11 cellular contexts compared by ENCODE assay signal in genomic region chr1:40664167-40664537, GRCh38. TPM values are rescaled to one million over a fixed set of nuclear protein-coding genes. Genes with fewer than 3 reads are reported as not detected.
DNase-seq lines count a peak whose midpoint lies in the region; ATAC-seq and TF ChIP-seq lines count a peak whose summit lies in the region.
"Had no signal": no experiment of that assay in that cellular context is flagged by ENCODE, and none has a peak within 500 bp of the region (broad histone marks: within the 10 kb centered on the region; RNA-seq: fewer than 3 reads in every experiment).

No MANE protein-coding gene starts in this region.

- no peak for DNase-seq in CD8-positive, alpha-beta memory T cell
- DNase-seq in T-cell (no peak), myocyte (ENCODE audit: low read depth) (peak; percentile 78), RKO (ENCODE audit: low spot score) (no peak), A172 (ENCODE audit: low spot score) (no peak), MCF 10A (ENCODE audit: unreplicated experiment) (no peak)
- no peak for DNase-seq in stimulated activated naive B cell treated with anti-CD40 and anti-IgM and Interleukin-4, amounts not matched to agents 10 μg/mL and 1 μg/mL and 100 μg/mL, for 72 hours
- DNase-seq: esophagus squamous epithelium; NCI-H2029; stimulated activated CD4-positive, alpha-beta T cell treated with anti-CD3 and anti-CD28 coated beads, Interleukin-12 subunit alpha, Interleukin-12 subunit beta, amount 100 ng/mL, for 4 hours had no signal

- peaks cover 19 to 42% (median 31%) of the 10 kb centered on the region in 3 donors for H3K4me1 Mint-ChIP-seq in CD8-positive, alpha-beta memory T cell
- peaks cover 23 to 29% (median 28%) of the 10 kb centered on the region in 3 donors for H3K4me1 Mint-ChIP-seq in T-cell
- peaks cover 27 to 41% of the 10 kb centered on the region in 2 donors for H3K4me1 Mint-ChIP-seq in stimulated activated naive B cell treated with anti-CD40 and anti-IgM and Interleukin-4, amounts not matched to agents 10 μg/mL and 1 μg/mL and 100 μg/mL, for 72 hours
- peaks cover 18% of the 10 kb centered on the region for H3K4me1 Mint-ChIP-seq in MCF 10A (ENCODE audit: insufficient read depth, unreplicated experiment)

- H3K27ac ChIP-seq in CD8-positive, alpha-beta memory T cell (ENCODE audit: low read depth, low read length): no peak overlapping the region
- no peak overlapping the region for H3K27ac ChIP-seq in HUES48 (ENCODE audit: low read depth, low read length)

- H3K4me1 ChIP-seq in CD8-positive, alpha-beta memory T cell (ENCODE audit: insufficient read depth, low read length): peaks cover 17% of the 10 kb centered on the region
- H3K4me1 ChIP-seq in HUES48 (ENCODE audit: control insufficient read depth, insufficient read depth, low read length): peaks cover 20% of the 10 kb centered on the region

- H3K36me3 Mint-ChIP-seq in CD8-positive, alpha-beta memory T cell: no peaks in the 10 kb centered on the region
- H3K36me3 Mint-ChIP-seq in T-cell: no peaks in the 10 kb centered on the region
- no peaks in the 10 kb centered on the region for H3K36me3 Mint-ChIP-seq in stimulated activated naive B cell treated with anti-CD40 and anti-IgM and Interleukin-4, amounts not matched to agents 10 μg/mL and 1 μg/mL and 100 μg/mL, for 72 hours
- no peaks in the 10 kb centered on the region for H3K36me3 Mint-ChIP-seq in MCF 10A (ENCODE audit: insufficient read depth, unreplicated experiment)

- H3K4me3 Mint-ChIP-seq in CD8-positive, alpha-beta memory T cell: peak overlapping the region; percentile 67 to 93 (median 79)
- peak overlapping the region; percentile 66 to 76 (median 71) for H3K4me3 Mint-ChIP-seq in T-cell
- no peak overlapping the region for H3K4me3 Mint-ChIP-seq in stimulated activated naive B cell treated with anti-CD40 and anti-IgM and Interleukin-4, amounts not matched to agents 10 μg/mL and 1 μg/mL and 100 μg/mL, for 72 hours
- H3K4me3 Mint-ChIP-seq in MCF 10A (ENCODE audit: unreplicated experiment): no peak overlapping the region

- no peak for ATAC-seq in T-cell (replicated peaks in 1 of 4)
- no peak for ATAC-seq in stimulated activated naive B cell treated with anti-CD40 and anti-IgM and Interleukin-4, amounts not matched to agents 10 μg/mL and 1 μg/mL and 100 μg/mL, for 72 hours (replicated peaks)

- no peaks in the 10 kb centered on the region for H3K9me3 ChIP-seq in CD8-positive, alpha-beta memory T cell (ENCODE audit: low read length)
- H3K9me3 ChIP-seq in HUES48 (ENCODE audit: control insufficient read depth, insufficient read depth, low read length): no peaks in the 10 kb centered on the region
- H3K9me3 ChIP-seq: esophagus squamous epithelium had no signal

- no peaks in the 10 kb centered on the region for H3K36me3 ChIP-seq in CD8-positive, alpha-beta memory T cell (ENCODE audit: insufficient read depth, low read length)
- no peaks in the 10 kb centered on the region for H3K36me3 ChIP-seq in HUES48 (ENCODE audit: control insufficient read depth, insufficient read depth, low read length)
- H3K36me3 ChIP-seq: esophagus squamous epithelium had no signal

- peaks cover 0 to 1% of the 10 kb centered on the region in 2 donors for H3K27me3 Mint-ChIP-seq in CD8-positive, alpha-beta memory T cell
- H3K27me3 Mint-ChIP-seq in T-cell: no peaks in the 10 kb centered on the region
- H3K27me3 Mint-ChIP-seq in stimulated activated naive B cell treated with anti-CD40 and anti-IgM and Interleukin-4, amounts not matched to agents 10 μg/mL and 1 μg/mL and 100 μg/mL, for 72 hours: no peaks in the 10 kb centered on the region
- H3K27me3 Mint-ChIP-seq in MCF 10A (ENCODE audit: insufficient read depth, unreplicated experiment): no peaks in the 10 kb centered on the region

- no peaks in the 10 kb centered on the region for H3K27me3 ChIP-seq in CD8-positive, alpha-beta memory T cell (ENCODE audit: insufficient read depth, low read length, poor library complexity, severe bottlenecking)
- no peaks in the 10 kb centered on the region for H3K27me3 ChIP-seq in HUES48 (ENCODE audit: control insufficient read depth, insufficient read depth, low read length)
- H3K27me3 ChIP-seq: esophagus squamous epithelium had no signal

- no peaks in the 10 kb centered on the region for H3K9me3 Mint-ChIP-seq in CD8-positive, alpha-beta memory T cell
- H3K9me3 Mint-ChIP-seq in T-cell (no peaks in the 10 kb centered on the region), MCF 10A (ENCODE audit: unreplicated experiment) (no peaks in the 10 kb centered on the region)
- H3K9me3 Mint-ChIP-seq in stimulated activated naive B cell treated with anti-CD40 and anti-IgM and Interleukin-4, amounts not matched to agents 10 μg/mL and 1 μg/mL and 100 μg/mL, for 72 hours: no peaks in the 10 kb centered on the region

- no peak overlapping the region for H3K4me3 ChIP-seq in CD8-positive, alpha-beta memory T cell (ENCODE audit: low read length)
- peak overlapping the region; percentile 95; the same call in 1 of the 2 replicates for H3K4me3 ChIP-seq in HUES48 (ENCODE audit: low read depth, low read length)

- peak overlapping the region in 4 of 8 donors; percentile 23 to 89 (median 64) for H3K27ac Mint-ChIP-seq in CD8-positive, alpha-beta memory T cell
- peak overlapping the region in 1 of 2 donors; percentile 6 for H3K27ac Mint-ChIP-seq in T-cell
- H3K27ac Mint-ChIP-seq in stimulated activated naive B cell treated with anti-CD40 and anti-IgM and Interleukin-4, amounts not matched to agents 10 μg/mL and 1 μg/mL and 100 μg/mL, for 72 hours: no peak overlapping the region
- no peak overlapping the region for H3K27ac Mint-ChIP-seq in MCF 10A (ENCODE audit: low read depth, unreplicated experiment)

- intact Hi-C loops in MCF 10A (cut with micrococcal nuclease): loop anchor here (10.0 kb wide), 1 partner anchor 519 kb away; no protein-coding TSS in a partner anchor

- POLR2A ChIA-PET in CD8-positive, alpha-beta memory T cell (lab: Charles Lee): no interaction called here
- POLR2A ChIA-PET in T-cell (lab: Charles Lee) (no interaction called here), MCF 10A (lab: Yijun Ruan, JAX) (interaction anchor here (0.6 to 2.6 kb wide), 2 partner anchors 27 to 56 kb away, joined by 3 to 12 read pairs; partner anchors contain the start of gene NFYC)

- CTCF ChIA-PET in CD8-positive, alpha-beta memory T cell (lab: Charles Lee): no interaction called here
- CTCF ChIA-PET in T-cell (lab: Charles Lee): no interaction called here
- CTCF ChIA-PET in MCF 10A (lab: Yijun Ruan, JAX): interaction anchor here (0.6 to 0.7 kb wide), 2 partner anchors 28 to 60 kb away, joined by 3 to 5 read pairs; partner anchors contain the start of gene NFYC

- no peak overlapping the region for H3K9ac ChIP-seq in HUES48 (ENCODE audit: low read depth, low read length)

- BruUV-seq in MCF 10A (replicated peaks; lab: Mats Ljungman, UMichigan): no TSS peak

- TF ChIP-seq CTCF in MCF 10A (IDR thresholded peaks at IDR 0.05; ENCODE audit: unreplicated experiment): no peak

RNA-seq across cellular contexts. Expression of gene RIMS3, which starts 1.3 kb away (rescaled TPM):
- 1 to 10 TPM; 1.4 to 1.7 TPM for total RNA-seq in CD8-positive, alpha-beta memory T cell
- polyA plus RNA-seq in CD8-positive, alpha-beta memory T cell: 5.4 TPM
- total RNA-seq in T-cell (1 to 10 TPM; 1.8 to 3.0 (median 2.3) TPM), myocyte (13.7 and 31.0 TPM in 2 replicates), MCF 10A (2022) (0.29 and 0.58 TPM in 2 replicates)
- 4.4 TPM for polyA plus RNA-seq in myocyte (2012)
- total RNA-seq in A172 (2014; rRNA removed; shearing (Covaris generic)): 3.1 and 3.6 TPM in 2 replicates

RNA-seq across cellular contexts. Expression of gene NFYC, which starts 27.4 kb away (rescaled TPM):
- 10 to 100 TPM; 61.3 to 61.6 TPM for total RNA-seq in CD8-positive, alpha-beta memory T cell
- 51.3 TPM for polyA plus RNA-seq in CD8-positive, alpha-beta memory T cell
- total RNA-seq in T-cell (10 to 100 TPM; 50.1 to 60.4 (median 52.9) TPM), myocyte (42.2 and 46.8 TPM in 2 replicates), MCF 10A (2022) (66.4 and 69.6 TPM in 2 replicates)
- polyA plus RNA-seq in myocyte (2012): 44.2 TPM
- 27.3 and 28.2 TPM in 2 replicates for total RNA-seq in A172 (2014; rRNA removed; shearing (Covaris generic))

Comparison
In these comparisons a context has a peak if more than half of its experiments do, and no peak if none do; other contexts are left out.
1. H3K4me3 Mint-ChIP-seq: peak in CD8-positive, alpha-beta memory T cell (7 of 7) and T-cell (3 of 3); none in stimulated activated naive B cell treated with anti-CD40 and anti-IgM and Interleukin-4, amounts not matched to agents 10 μg/mL and 1 μg/mL and 100 μg/mL, for 72 hours (0 of 2) and MCF 10A (single experiment).